In genomic region chr6:83429857-83430605, GRCh38 we compare ENCODE assay signal across 1 cellular context.
TF ChIP-seq lines count a peak whose summit lies in the region.

No MANE protein-coding gene starts in this region.

TF ChIP-seq in GM23338, 12 proteins besides CTCF, POLR2A, EP300 and RAD21 (continued from another document):
- TF ChIP-seq ZNF462 (CRISPR knock-in tag; IDR thresholded peaks at IDR 0.05): no peak
- TF ChIP-seq ZNF114 (CRISPR knock-in tag; IDR thresholded peaks at IDR 0.05): no peak
- TF ChIP-seq ETS1 (IDR thresholded peaks at IDR 0.05): no peak
- no peak for TF ChIP-seq CREB1 (CRISPR knock-in tag; IDR thresholded peaks at IDR 0.05; ENCODE audit: low read depth)
